ENCODE assay signal across 17 cellular contexts in genomic region chr1:213656482-213656881, GRCh38.
DNase-seq lines count a peak whose midpoint lies in the region; ATAC-seq and TF ChIP-seq lines count a peak whose summit lies in the region.
"Had no signal": no experiment of that assay in that cellular context is flagged by ENCODE, and none has a peak within 500 bp of the region (broad histone marks: within the 10 kb centered on the region; RNA-seq: fewer than 3 reads in every experiment).

No MANE protein-coding gene starts in this region.

- WGBS in transverse colon (ENCODE audit: low coverage in 1 of 2), 2 donors: 36 to 38% methylated on average over 3 of the region's 3 CpGs

- CTCF ChIA-PET in WTC11 (lab: Charles Lee): no interaction called here

- peaks cover 4% of the 10 kb centered on the region for H3K4me1 ChIP-seq in colonic mucosa
- peaks cover 6 to 34% (median 24%) of the 10 kb centered on the region in 4 donors for H3K4me1 ChIP-seq in transverse colon

- no peaks in the 10 kb centered on the region for H3K36me3 ChIP-seq in colonic mucosa
- no peaks in the 10 kb centered on the region for H3K36me3 ChIP-seq in transverse colon

- H3K27me3 Mint-ChIP-seq in WTC11 (ENCODE audit: low read depth) (no peaks in the 10 kb centered on the region), endothelial cell (ENCODE audit: unreplicated experiment) (no peaks in the 10 kb centered on the region)

- TF ChIP-seq EP300 in transverse colon (IDR thresholded peaks at IDR 0.05; ENCODE audit: low read depth): no peak

- intact Hi-C loops in colonic mucosa (cut with DNase I): no loop called here
- intact Hi-C loops in left colon (cut with DNase I, micrococcal nuclease): no loop called here
- intact Hi-C loops in transverse colon (cut with DNase I; ENCODE audit: low total_unique reads): no loop called here

- H3K9me3 ChIP-seq in colonic mucosa (no peaks in the 10 kb centered on the region), transverse colon (no peaks in the 10 kb centered on the region)

- H3K27ac ChIP-seq in colonic mucosa (peak overlapping the region; percentile 37), transverse colon (peak overlapping the region; percentile 20 to 74 (median 52))
- H3K27ac ChIP-seq: GM23248 had no signal

- DNase-seq in WTC11 (ENCODE audit: low spot score): no peak
- DNase-seq in colonic mucosa: no peak
- DNase-seq in left colon: no peak
- no peak for DNase-seq in transverse colon
- no peak for DNase-seq in NCI-H2196 treated with DMSO at 0.1 percent for 48 hours (lab: John Stamatoyannopoulos, UW; ENCODE audit: unreplicated experiment)
- no peak for DNase-seq in activated naive CD4-positive, alpha-beta T cell (lab: John Stamatoyannopoulos, UW)
- no peak for DNase-seq in endothelial cell (ENCODE audit: low spot score)
- DNase-seq: C1 segment of cervical spinal cord; Calu3; CD4-positive, alpha-beta memory T cell; COR-L47; DMS53; DMS79 treated with DMSO at 0.1 percent for 48 hours; GF-D8; GM23248; H9 had no signal

- POLR2A ChIA-PET in WTC11 (lab: Charles Lee): no interaction called here

- in situ Hi-C loops in transverse colon (cut with MboI; ENCODE audit: low pct_ligation_motif_present in 1 of 4, low pct_unique_long_range_greater_than_20kb in 1 of 4, low sequenced_read_pairs in 3 of 4): no loop called here

- TF ChIP-seq CTCF in WTC11 (IDR thresholded peaks at IDR 0.05): no peak
- TF ChIP-seq CTCF in colonic mucosa (IDR thresholded peaks at IDR 0.05): no peak
- no peak for TF ChIP-seq CTCF in transverse colon (IDR thresholded peaks at IDR 0.05)
- no peak for TF ChIP-seq CTCF in endothelial cell (IDR thresholded peaks at IDR 0.05; ENCODE audit: unreplicated experiment)

- ATAC-seq in WTC11 (peak; percentile 24), left colon (peak; percentile 43)
- ATAC-seq: HCT116 had no signal

- H3K4me3 ChIP-seq in colonic mucosa (no peak overlapping the region), transverse colon (no peak overlapping the region)
- H3K4me3 ChIP-seq: GM23248 had no signal

- no peak for TF ChIP-seq POLR2A in transverse colon (IDR thresholded peaks at IDR 0.05)

- H3K27me3 ChIP-seq in colonic mucosa (no peaks in the 10 kb centered on the region), transverse colon (no peaks in the 10 kb centered on the region)

- H3K36me3 Mint-ChIP-seq in WTC11: no peaks in the 10 kb centered on the region
- no peaks in the 10 kb centered on the region for H3K36me3 Mint-ChIP-seq in endothelial cell (ENCODE audit: low read depth, unreplicated experiment)
- H3K36me3 Mint-ChIP-seq: CD4-positive, alpha-beta memory T cell had no signal

- peaks cover 4% of the 10 kb centered on the region for H3K4me1 Mint-ChIP-seq in WTC11
- no peaks in the 10 kb centered on the region for H3K4me1 Mint-ChIP-seq in endothelial cell (ENCODE audit: unreplicated experiment)
- H3K4me1 Mint-ChIP-seq: CD4-positive, alpha-beta memory T cell had no signal

- no peak overlapping the region for H3K4me3 Mint-ChIP-seq in WTC11
- no peak overlapping the region for H3K4me3 Mint-ChIP-seq in endothelial cell (ENCODE audit: unreplicated experiment)
- H3K4me3 Mint-ChIP-seq: CD4-positive, alpha-beta memory T cell; H9 had no signal

- H3K9ac ChIP-seq in colonic mucosa (ENCODE audit: low read depth in 2 of 2, low read length in 2 of 2): no peak overlapping the region
- H3K9ac ChIP-seq: GM23248 had no signal

- no peak overlapping the region for H3K27ac Mint-ChIP-seq in WTC11
- no peak overlapping the region for H3K27ac Mint-ChIP-seq in endothelial cell (ENCODE audit: unreplicated experiment)
- H3K27ac Mint-ChIP-seq: CD4-positive, alpha-beta memory T cell; H9 had no signal

- no peaks in the 10 kb centered on the region for H3K9me3 Mint-ChIP-seq in WTC11
- H3K9me3 Mint-ChIP-seq in endothelial cell (ENCODE audit: unreplicated experiment): no peaks in the 10 kb centered on the region
- H3K9me3 Mint-ChIP-seq: CD4-positive, alpha-beta memory T cell; H9 had no signal

TF ChIP-seq in WTC11, 78 proteins besides CTCF, POLR2A, EP300 and RAD21 (continues in another document):
- TF ChIP-seq ZNF423 (CRISPR knock-in tag; IDR thresholded peaks at IDR 0.05) (no peak), KAT7 (CRISPR knock-in tag; IDR thresholded peaks at IDR 0.05; ENCODE audit: borderline replicate concordance) (no peak), PREB (CRISPR knock-in tag; IDR thresholded peaks at IDR 0.05; ENCODE audit: borderline replicate concordance) (no peak), ELF4 (CRISPR knock-in tag; IDR thresholded peaks at IDR 0.05; ENCODE audit: low read depth) (no peak), SMAD4 (CRISPR knock-in tag; IDR thresholded peaks at IDR 0.05) (no peak), SOX15 (CRISPR knock-in tag; IDR thresholded peaks at IDR 0.05) (no peak), NR1H2 (CRISPR knock-in tag; IDR thresholded peaks at IDR 0.05) (no peak), PRRX2 (CRISPR knock-in tag; IDR thresholded peaks at IDR 0.05) (no peak), NFYB (CRISPR knock-in tag; conservative IDR thresholded peaks at IDR 0.05; ENCODE audit: low read depth) (no peak), MXD4 (CRISPR knock-in tag; IDR thresholded peaks at IDR 0.05; ENCODE audit: borderline replicate concordance) (no peak), ZMAT4 (CRISPR knock-in tag; IDR thresholded peaks at IDR 0.05) (no peak), ATF3 (CRISPR knock-in tag; conservative IDR thresholded peaks at IDR 0.05) (no peak), ATF1 (CRISPR knock-in tag; IDR thresholded peaks at IDR 0.05) (no peak), ZNF416 (CRISPR knock-in tag; IDR thresholded peaks at IDR 0.05) (no peak), ZNF219 (CRISPR knock-in tag; IDR thresholded peaks at IDR 0.05; ENCODE audit: borderline replicate concordance) (no peak), E2F5 (CRISPR knock-in tag; IDR thresholded peaks at IDR 0.05) (no peak)
- TF ChIP-seq, protein P1, sequence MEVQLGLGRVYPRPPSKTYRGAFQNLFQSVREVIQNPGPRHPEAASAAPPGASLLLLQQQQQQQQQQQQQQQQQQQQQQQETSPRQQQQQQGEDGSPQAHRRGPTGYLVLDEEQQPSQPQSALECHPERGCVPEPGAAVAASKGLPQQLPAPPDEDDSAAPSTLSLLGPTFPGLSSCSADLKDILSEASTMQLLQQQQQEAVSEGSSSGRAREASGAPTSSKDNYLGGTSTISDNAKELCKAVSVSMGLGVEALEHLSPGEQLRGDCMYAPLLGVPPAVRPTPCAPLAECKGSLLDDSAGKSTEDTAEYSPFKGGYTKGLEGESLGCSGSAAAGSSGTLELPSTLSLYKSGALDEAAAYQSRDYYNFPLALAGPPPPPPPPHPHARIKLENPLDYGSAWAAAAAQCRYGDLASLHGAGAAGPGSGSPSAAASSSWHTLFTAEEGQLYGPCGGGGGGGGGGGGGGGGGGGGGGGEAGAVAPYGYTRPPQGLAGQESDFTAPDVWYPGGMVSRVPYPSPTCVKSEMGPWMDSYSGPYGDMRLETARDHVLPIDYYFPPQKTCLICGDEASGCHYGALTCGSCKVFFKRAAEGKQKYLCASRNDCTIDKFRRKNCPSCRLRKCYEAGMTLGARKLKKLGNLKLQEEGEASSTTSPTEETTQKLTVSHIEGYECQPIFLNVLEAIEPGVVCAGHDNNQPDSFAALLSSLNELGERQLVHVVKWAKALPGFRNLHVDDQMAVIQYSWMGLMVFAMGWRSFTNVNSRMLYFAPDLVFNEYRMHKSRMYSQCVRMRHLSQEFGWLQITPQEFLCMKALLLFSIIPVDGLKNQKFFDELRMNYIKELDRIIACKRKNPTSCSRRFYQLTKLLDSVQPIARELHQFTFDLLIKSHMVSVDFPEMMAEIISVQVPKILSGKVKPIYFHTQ (CRISPR knock-in tag; IDR thresholded peaks at IDR 0.05): no peak
- TF ChIP-seq, protein P2, sequence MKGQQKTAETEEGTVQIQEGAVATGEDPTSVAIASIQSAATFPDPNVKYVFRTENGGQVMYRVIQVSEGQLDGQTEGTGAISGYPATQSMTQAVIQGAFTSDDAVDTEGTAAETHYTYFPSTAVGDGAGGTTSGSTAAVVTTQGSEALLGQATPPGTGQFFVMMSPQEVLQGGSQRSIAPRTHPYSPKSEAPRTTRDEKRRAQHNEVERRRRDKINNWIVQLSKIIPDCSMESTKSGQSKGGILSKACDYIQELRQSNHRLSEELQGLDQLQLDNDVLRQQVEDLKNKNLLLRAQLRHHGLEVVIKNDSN (CRISPR knock-in tag; IDR thresholded peaks at IDR 0.05): no peak
